ENCODE assay signal across 5 cellular contexts in genomic region chr6:127765949-127766348, GRCh38.
"Had no signal": no experiment of that assay in that cellular context is flagged by ENCODE, and none has a peak within 500 bp of the region (broad histone marks: within the 10 kb centered on the region; RNA-seq: fewer than 3 reads in every experiment).

No MANE protein-coding gene starts in this region.

- H3K4me2 ChIP-seq: GM23338 had no signal

- H3K4me3 ChIP-seq: GM23338 had no signal

- H2AFZ ChIP-seq: GM23338 had no signal

- H3K27ac Mint-ChIP-seq: GM23338, H9 had no signal

- H3K4me3 Mint-ChIP-seq: GM23338, H9 had no signal

- ATAC-seq: GM23338 had no signal

- DNase-seq: H9, HCEC 1CT, IMR-90, KBM-7 had no signal
